24 cellular contexts compared by ENCODE assay signal in the genomic region with DNA sequence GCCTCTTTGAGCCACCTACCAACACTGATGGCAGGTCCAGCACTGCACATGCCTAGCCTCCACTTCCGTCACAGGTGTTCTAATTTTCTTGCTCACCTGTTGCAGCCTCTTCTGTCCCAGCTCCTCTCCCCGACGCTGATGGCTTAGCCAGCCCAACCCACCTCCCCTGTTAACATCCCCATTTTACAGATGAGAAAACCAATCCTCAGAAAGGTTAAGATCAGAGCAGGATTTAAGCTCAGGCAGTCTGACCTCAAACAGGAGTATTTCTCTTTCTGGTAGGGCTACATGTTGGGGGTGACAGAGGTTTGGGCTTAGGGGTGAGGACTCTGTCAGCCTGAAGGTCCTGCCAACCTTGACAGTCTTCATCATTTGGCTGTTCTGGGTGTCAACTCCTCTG.
"Had no signal": no experiment of that assay in that cellular context is flagged by ENCODE, and none has a peak within 500 bp of the region (broad histone marks: within the 10 kb centered on the region; RNA-seq: fewer than 3 reads in every experiment).

No MANE protein-coding gene starts in this region.

- H3K4me3 ChIP-seq: SJSA1, SK-N-MC had no signal

- H3K9me3 ChIP-seq: SJSA1 had no signal

- H3K4me1 ChIP-seq: SJSA1 had no signal

- H3K4me1 Mint-ChIP-seq: IgD-negative memory B cell had no signal

- ATAC-seq: HepG2 had no signal

- H3K27ac ChIP-seq: SJSA1, SK-N-MC had no signal

- H3K9me3 Mint-ChIP-seq: IgD-negative memory B cell had no signal

- H3K36me3 Mint-ChIP-seq: IgD-negative memory B cell had no signal

- DNase-seq: KBM-7, MV-4-11, NCI-H1048, NCI-H1105 treated with DMSO at 0.1 percent for 48 hours, NCI-H1417 treated with DMSO at 0.1 percent for 48 hours, NCI-H146, NCI-H1694 treated with DMSO at 0.1 percent for 48 hours, NCI-H1930, NCI-H2081, NCI-H2107, NCI-H226, NCI-H446, NCI-H510A, NCI-H524 treated with DMSO at 0.1 percent for 48 hours, NCI-H69, NCI-H774, Right ventricle myocardium superior, RPMI8226, SIG-M5 had no signal

- H3K36me3 ChIP-seq: SJSA1 had no signal

- FAIRE-seq: HepG2, RCC 7860 had no signal

- H3K27ac Mint-ChIP-seq: IgD-negative memory B cell had no signal
